8 cellular contexts compared by ENCODE assay signal in genomic region chr2:10120158-10120937, GRCh38. TPM values are rescaled to one million over a fixed set of nuclear protein-coding genes. Genes with fewer than 3 reads are reported as not detected.
A peak's percentile ranks its signal among the peaks of the same experiment; 100 is the strongest.
DNase-seq lines count a peak whose midpoint lies in the region; ATAC-seq and TF ChIP-seq lines count a peak whose summit lies in the region.

No MANE protein-coding gene starts in this region.

- H3K36me3 ChIP-seq in colonic mucosa: no peaks in the 10 kb centered on the region

- TF ChIP-seq CTCF in colonic mucosa (IDR thresholded peaks at IDR 0.05): no peak

- DNase-seq in C1 segment of cervical spinal cord (lab: John Stamatoyannopoulos, UW): peak in 13 of 14 donors; percentile 15 to 78 (median 45)
- peak; percentile 93 to 97 for DNase-seq in NCI-H524 (lab: John Stamatoyannopoulos, UW)
- peak; percentile 91 to 98 for DNase-seq in activated CD4-positive, alpha-beta T cell treated with anti-CD3 and anti-CD28 coated beads for 24 hours (ENCODE audit: low read depth in 2 of 2)
- DNase-seq in colonic mucosa: peak; percentile 98
- peak; percentile 98 for DNase-seq in left lobe of liver (ENCODE audit: low spot score)
- peak; percentile 89 for DNase-seq in stimulated activated CD4-positive, alpha-beta T cell treated with anti-CD3 and anti-CD28 coated beads, Interleukin-2, amount 100 ng/mL, for 4 hours (ENCODE audit: low read depth)

- intact Hi-C loops in colonic mucosa (cut with DNase I): loop anchor here (10.0 kb wide), 1 partner anchor 544 kb away; no protein-coding TSS in a partner anchor

- peak overlapping the region; percentile 67 for H3K4me3 ChIP-seq in colonic mucosa

- no peaks in the 10 kb centered on the region for H3K9me3 ChIP-seq in colonic mucosa

- peaks cover 25% of the 10 kb centered on the region for H3K4me1 ChIP-seq in colonic mucosa

- H3K27ac ChIP-seq in colonic mucosa: peak overlapping the region; percentile 83

- peak overlapping the region; percentile 76 to 81 for H3K9ac ChIP-seq in colonic mucosa (ENCODE audit: low read depth in 2 of 2, low read length in 2 of 2)

- ATAC-seq in GM19351 (IDR thresholded peaks at IDR 0.05; ENCODE audit: unreplicated experiment) (peak; percentile 56), HG03460 (IDR thresholded peaks at IDR 0.05; ENCODE audit: unreplicated experiment) (peak; percentile 50), left lobe of liver (peak; percentile 90)

- H3K27me3 ChIP-seq in colonic mucosa: no peaks in the 10 kb centered on the region

RNA-seq across cellular contexts. Expression of gene RRM2, which starts 2.2 kb away (rescaled TPM):
- 100 to 1,000 TPM in 1 of 2 donors, 10 to 100 TPM in 1; 54.3 to 216 TPM for total RNA-seq in colonic mucosa
- 2.7 TPM for total RNA-seq in left lobe of liver

RNA-seq across cellular contexts. Expression of gene CYS1, which starts 40.1 kb away (rescaled TPM):
- total RNA-seq in colonic mucosa (1 to 10 TPM in 1 of 2 donors, under 1 TPM in 1; 0.52 to 2.5 TPM), left lobe of liver (0.65 TPM)

Comparison
In these comparisons a context has a peak if more than half of its experiments do, and no peak if none do; other contexts are left out.
1. Peak in every context shown above with its lines: DNase-seq, ATAC-seq, H3K4me3 ChIP-seq and H3K27ac ChIP-seq.
2. DNase-seq: peak in every context shown above with its lines; median percentile 98 in colonic mucosa; 98 in left lobe of liver; 95 in NCI-H524; 94 in activated CD4-positive, alpha-beta T cell treated with anti-CD3 and anti-CD28 coated beads for 24 hours; 89 in stimulated activated CD4-positive, alpha-beta T cell treated with anti-CD3 and anti-CD28 coated beads, Interleukin-2, amount 100 ng/mL, for 4 hours; 45 in C1 segment of cervical spinal cord.
3. RNA of gene RRM2, which starts 2.2 kb away (total RNA-seq): 54.3 to 216 TPM in colonic mucosa; 2.7 TPM in left lobe of liver (single experiment); every median in the first group is over 10 times any median in the second.